ENCODE assay signal across 25 cellular contexts in genomic region chr2:11940799-11941198, GRCh38.
A peak's percentile ranks its signal among the peaks of the same experiment; 100 is the strongest.
DNase-seq lines count a peak whose midpoint lies in the region; ATAC-seq, FAIRE-seq and TF ChIP-seq lines count a peak whose summit lies in the region.
"Had no signal": no experiment of that assay in that cellular context is flagged by ENCODE, and none has a peak within 500 bp of the region (broad histone marks: within the 10 kb centered on the region; RNA-seq: fewer than 3 reads in every experiment).

No MANE protein-coding gene starts in this region.

- no peaks in the 10 kb centered on the region for H3K36me3 ChIP-seq in CD8-positive, alpha-beta memory T cell (ENCODE audit: insufficient read depth, low read length)
- H3K36me3 ChIP-seq in K562 (ENCODE audit: control insufficient read depth, insufficient read depth, low read length) (no peaks in the 10 kb centered on the region), mesendoderm (ENCODE audit: control insufficient read depth, insufficient read depth, low read length) (no peaks in the 10 kb centered on the region)
- H3K36me3 ChIP-seq: BLaER1 treated with 17β-estradiol and CSF1 and Interleukin-3, amounts not matched to agents 10 nM and 100 nM had no signal

- H3K9me3 ChIP-seq in CD8-positive, alpha-beta memory T cell (ENCODE audit: low read length) = no peaks in the 10 kb centered on the region
- H3K9me3 ChIP-seq in K562 (replicated peaks; ENCODE audit: control insufficient read depth, insufficient read depth, low read depth, low read length) = no peaks in the 10 kb centered on the region
- H3K9me3 ChIP-seq: A549 had no signal

- ATAC-seq in K562 = peak; percentile 31
- ATAC-seq: A549; CD8-positive, alpha-beta T cell; GM12878 had no signal

- no peak overlapping the region for H2BK120ac ChIP-seq in mesendoderm (ENCODE audit: low read depth, low read length)

- no peak overlapping the region for H3K4me3 ChIP-seq in CD8-positive, alpha-beta memory T cell (ENCODE audit: low read length)
- H3K4me3 ChIP-seq in K562 = no peak overlapping the region
- no peak overlapping the region for H3K4me3 ChIP-seq in mesendoderm (ENCODE audit: low read length)
- H3K4me3 ChIP-seq: A549; BLaER1 treated with 17β-estradiol and CSF1 and Interleukin-3, amounts not matched to agents 10 nM and 100 nM; GM12878 had no signal

- in situ Hi-C loops in K562 (cut with MboI) = no loop called here

- TF ChIP-seq EP300 in K562 (IDR thresholded peaks at IDR 0.05; ENCODE audit: low read length) = no peak

- H3K9ac ChIP-seq in K562 (ENCODE audit: insufficient read depth in 1 of 2, low read depth in 2 of 2, low read length in 2 of 2) = peak overlapping the region in 1 of 2 experiments; percentile 41; a peak in 2 of 4 replicates
- no peak overlapping the region for H3K9ac ChIP-seq in mesendoderm (ENCODE audit: low read length)
- H3K9ac ChIP-seq: BLaER1 treated with 17β-estradiol and CSF1 and Interleukin-3, amounts not matched to agents 10 nM and 100 nM had no signal

- POLR2A ChIA-PET in CD8-positive, alpha-beta memory T cell (lab: Charles Lee) = no interaction called here
- POLR2A ChIA-PET in K562 (lab: Yijun Ruan, JAX) = interaction anchor here (0.6 to 2.6 kb wide), 6 partner anchors 9 to 929 kb away, joined by 3 to 12 read pairs (median 6); no protein-coding TSS in a partner anchor

- H3K4me3 Mint-ChIP-seq in CD8-positive, alpha-beta memory T cell = no peak overlapping the region
- H3K4me3 Mint-ChIP-seq: B cell; CD4-positive, alpha-beta T cell; CD8-positive, alpha-beta T cell had no signal

- no peaks in the 10 kb centered on the region for H3K9me1 ChIP-seq in K562 (ENCODE audit: control insufficient read depth, insufficient read depth, low read length)

- H3K4ac ChIP-seq in mesendoderm (ENCODE audit: low read depth, low read length) = no peak overlapping the region

- H3K79me1 ChIP-seq in mesendoderm (ENCODE audit: low read length) = no peaks in the 10 kb centered on the region

- intact Hi-C loops in K562 (cut with micrococcal nuclease) = loop anchor here (1.0 to 2.0 kb wide), 2 partner anchors 28 to 72 kb away; no protein-coding TSS in a partner anchor

- 10% methylated on average over 4 of the region's 4 CpGs for WGBS in K562 (ENCODE audit: insufficient coverage, low coverage, missing lambda C conversion rate)
- no CpG with 5 or more reads among the region's 4 CpGs for WGBS in mesendoderm (ENCODE audit: extremely low coverage, insufficient coverage, low lambda C conversion rate)

- peaks cover 0 to 11% (median 0%) of the 10 kb centered on the region in 3 donors for H3K36me3 Mint-ChIP-seq in CD8-positive, alpha-beta memory T cell
- H3K36me3 Mint-ChIP-seq: CD8-positive, alpha-beta T cell had no signal

- H2BK5ac ChIP-seq in mesendoderm (ENCODE audit: low read length) = no peak overlapping the region

- H4K20me1 ChIP-seq in K562 (replicated peaks; ENCODE audit: control insufficient read depth, insufficient read depth, low read length) = no peaks in the 10 kb centered on the region
- H4K20me1 ChIP-seq: BLaER1 treated with 17β-estradiol and CSF1 and Interleukin-3, amounts not matched to agents 10 nM and 100 nM had no signal

- DNase-seq in CD8-positive, alpha-beta memory T cell = no peak
- peak; percentile 41 to 55 (median 52) for DNase-seq in K562 (ENCODE audit: extremely low read depth in 1 of 4, low spot score in 3 of 4)
- peak; percentile 18 for DNase-seq in mesendoderm
- DNase-seq in activated gamma-delta T cell (lab: John Stamatoyannopoulos, UW) = no peak
- no peak for DNase-seq in NCI-H1436 treated with DMSO at 0.1 percent for 48 hours (lab: John Stamatoyannopoulos, UW)
- DNase-seq in activated CD4-positive, alpha-beta T cell treated with anti-CD3 and anti-CD28 coated beads, Interleukin-2, amount 50 U/mL, for 4 hours = no peak
- DNase-seq: AML-193; CD4-positive, alpha-beta T cell; CD8-positive, alpha-beta T cell; COR-L47; DMS 273 treated with DMSO at 0.1 percent for 48 hours; DMS153; DMS53; DMS79; DND-41; EL; GDM1 had no signal

- no peak overlapping the region for H4K8ac ChIP-seq in mesendoderm (ENCODE audit: low read depth, low read length)

- no peak for TF ChIP-seq RAD21 in K562 (CRISPR knock-in tag; conservative IDR thresholded peaks at IDR 0.05 in 1 of 2, IDR thresholded peaks at IDR 0.05 in 1 of 2)

- peak overlapping the region; percentile 38 for H3K27ac ChIP-seq in CD8-positive, alpha-beta memory T cell (ENCODE audit: low read depth, low read length)
- H3K27ac ChIP-seq in K562 (ENCODE audit: extremely low read depth, low read depth, low read length) (peak overlapping the region; percentile 74), mesendoderm (ENCODE audit: low read depth, low read length) (no peak overlapping the region)
- H3K27ac ChIP-seq: 22Rv1; A549; BLaER1 treated with 17β-estradiol and CSF1 and Interleukin-3, amounts not matched to agents 10 nM and 100 nM; C4-2B had no signal

- peak overlapping the region; percentile 56; the same call in 1 of the 2 replicates for H2AFZ ChIP-seq in K562 (ENCODE audit: low read depth, low read length)

- no peak overlapping the region for H3K56ac ChIP-seq in mesendoderm (ENCODE audit: low read length)

- TF ChIP-seq POLR2A in K562 (conservative IDR thresholded peaks at IDR 0.05) = no peak

- BruUV-seq in K562 (replicated peaks; lab: Mats Ljungman, UMichigan) = no TSS peak

- no peak overlapping the region for H3K23ac ChIP-seq in mesendoderm (ENCODE audit: low read length)

- H4K5ac ChIP-seq in mesendoderm (ENCODE audit: low read length) = no peak overlapping the region

- no peak overlapping the region for H3K27ac Mint-ChIP-seq in CD8-positive, alpha-beta memory T cell
- H3K27ac Mint-ChIP-seq: B cell; CD4-positive, alpha-beta T cell; CD8-positive, alpha-beta T cell had no signal

- peak; percentile 64 for FAIRE-seq in K562 (lab: Jason Lieb, UNC)
- FAIRE-seq: A549, GM12878, GM12892, GM18507 had no signal

- H3K9me3 Mint-ChIP-seq in CD8-positive, alpha-beta memory T cell = no peaks in the 10 kb centered on the region
- H3K9me3 Mint-ChIP-seq: CD4-positive, alpha-beta T cell; CD8-positive, alpha-beta T cell had no signal

- no peak overlapping the region for H2BK15ac ChIP-seq in mesendoderm (replicated peaks; ENCODE audit: low read depth)

- peaks cover 0 to 3% of the 10 kb centered on the region in 2 donors for H3K27me3 Mint-ChIP-seq in CD8-positive, alpha-beta memory T cell
- H3K27me3 Mint-ChIP-seq: B cell; CD4-positive, alpha-beta T cell had no signal

- no peak overlapping the region for H3K18ac ChIP-seq in mesendoderm (ENCODE audit: low read length)

- H2AK5ac ChIP-seq in mesendoderm (ENCODE audit: low read length) = no peak overlapping the region

- CTCF ChIA-PET in CD8-positive, alpha-beta memory T cell (lab: Charles Lee) = no interaction called here
- CTCF ChIA-PET in K562 (lab: Yijun Ruan, JAX; ENCODE audit: low intra/inter-chr PET ratio) = no interaction called here

- no peak for TF ChIP-seq CTCF in K562 (IDR thresholded peaks at IDR 0.05 in 2 of 3, conservative IDR thresholded peaks at IDR 0.05 in 1 of 3; ENCODE audit: insufficient read depth in 2 of 3, low read depth in 1 of 3, low read length in 3 of 3)

- H3K4me1 ChIP-seq in CD8-positive, alpha-beta memory T cell (ENCODE audit: insufficient read depth, low read length) = peaks cover 12% of the 10 kb centered on the region
- peaks cover 9 to 42% of the 10 kb centered on the region in 2 experiments for H3K4me1 ChIP-seq in K562 (replicated peaks in 1 of 2; ENCODE audit: control insufficient read depth in 2 of 2, insufficient read depth in 2 of 2, low read length in 2 of 2)
- H3K4me1 ChIP-seq in mesendoderm (ENCODE audit: control insufficient read depth, low read depth, low read length) = peaks cover 5% of the 10 kb centered on the region
- H3K4me1 ChIP-seq: A549 had no signal

- H3K27me3 ChIP-seq in CD8-positive, alpha-beta memory T cell (ENCODE audit: insufficient read depth, low read length, poor library complexity, severe bottlenecking) = no peaks in the 10 kb centered on the region
- H3K27me3 ChIP-seq in K562 (ENCODE audit: control insufficient read depth in 2 of 2, insufficient read depth in 2 of 2, low read length in 2 of 2) = no peaks in the 10 kb centered on the region
- no peaks in the 10 kb centered on the region for H3K27me3 ChIP-seq in mesendoderm (ENCODE audit: insufficient read depth, low read length, poor library complexity)
- H3K27me3 ChIP-seq: BLaER1 treated with 17β-estradiol and CSF1 and Interleukin-3, amounts not matched to agents 10 nM and 100 nM had no signal

- peaks cover 16 to 19% (median 18%) of the 10 kb centered on the region in 3 donors for H3K4me1 Mint-ChIP-seq in CD8-positive, alpha-beta memory T cell

- H3K79me2 ChIP-seq in K562 (ENCODE audit: control insufficient read depth, insufficient read depth, low read length) (no peaks in the 10 kb centered on the region), mesendoderm (ENCODE audit: control insufficient read depth, insufficient read depth, low read length) (no peaks in the 10 kb centered on the region)

- H3K4me2 ChIP-seq in K562 (ENCODE audit: insufficient read depth, low read length) (peak overlapping the region; percentile 70), mesendoderm (ENCODE audit: low read length) (no peak overlapping the region)
- H3K4me2 ChIP-seq: A549 had no signal

TF ChIP-seq in K562, 482 proteins besides CTCF, POLR2A, EP300 and RAD21 (continues in another document):
- peak in 1 of 3 experiments; percentile 41 for TF ChIP-seq YY1 (IDR thresholded peaks at IDR 0.05; ENCODE audit: borderline replicate concordance in 1 of 3, control insufficient read depth in 1 of 3, extremely low read depth in 1 of 3, insufficient read depth in 3 of 3, insufficient read length in 1 of 3, insufficient replicate concordance in 2 of 3, low read depth in 1 of 3, low read length in 2 of 3)
- TF ChIP-seq ADNP (tag; IDR thresholded peaks at IDR 0.05) = peak; percentile 62; the same call in 1 of the 2 replicates
- no peak; the same call in 1 of the 2 replicates for TF ChIP-seq NR4A1 (CRISPR knock-in tag; IDR thresholded peaks at IDR 0.05)
- TF ChIP-seq NR4A1 (tag; IDR thresholded peaks at IDR 0.05) = peak; percentile 3; the same call in 1 of the 2 replicates
- TF ChIP-seq ZBTB12 (CRISPR knock-in tag; IDR thresholded peaks at IDR 0.05) = peak; percentile 23; the same call in 1 of the 2 replicates
- TF ChIP-seq EHMT2 (IDR thresholded peaks at IDR 0.05) = peak; percentile 51; the same call in 1 of the 2 replicates
- 0 out of 2 replicates have a peak, but pooled peaks have one; percentile 10 for TF ChIP-seq ZNF274 (IDR thresholded peaks at IDR 0.05; ENCODE audit: borderline replicate concordance, low read depth, low read length)
- TF ChIP-seq HNRNPH1 (optimal IDR thresholded peaks at IDR 0.05; ENCODE audit: low read depth, low read length) = no peak

Comparison
In these comparisons a context has a peak if more than half of its experiments do, and no peak if none do; other contexts are left out.
1. DNase-seq: peak in K562 (4 of 4) and mesendoderm (single experiment); none in CD8-positive, alpha-beta memory T cell (0 of 5), activated gamma-delta T cell (single experiment), NCI-H1436 treated with DMSO at 0.1 percent for 48 hours (single experiment) and activated CD4-positive, alpha-beta T cell treated with anti-CD3 and anti-CD28 coated beads, Interleukin-2, amount 50 U/mL, for 4 hours (0 of 2).